1 cellular context compared by ENCODE assay signal in genomic region chr13:101474419-101474957, GRCh38.
TF ChIP-seq lines count a peak whose summit lies in the region.

No MANE protein-coding gene starts in this region.

TF ChIP-seq in HepG2, 621 proteins besides CTCF, POLR2A, EP300 and RAD21:
- TF ChIP-seq STAG1 (CRISPR knock-in tag; IDR thresholded peaks at IDR 0.05) (peak; percentile 42), ATF6 (CRISPR knock-in tag; conservative IDR thresholded peaks at IDR 0.05) (no peak)
